Comparison of ENCODE assay signal across 25 cellular contexts in genomic region chr19:47991191-47991808, GRCh38. TPM values are rescaled to one million over a fixed set of nuclear protein-coding genes. Genes with fewer than 3 reads are reported as not detected.
A peak's percentile ranks its signal among the peaks of the same experiment; 100 is the strongest.
DNase-seq lines count a peak whose midpoint lies in the region; ATAC-seq, FAIRE-seq and TF ChIP-seq lines count a peak whose summit lies in the region.
"Had no signal": no experiment of that assay in that cellular context is flagged by ENCODE, and none has a peak within 500 bp of the region (broad histone marks: within the 10 kb centered on the region; RNA-seq: fewer than 3 reads in every experiment).

No MANE protein-coding gene starts in this region.

- H3K9ac ChIP-seq in H1 (replicated peaks in 1 of 4; ENCODE audit: extremely low read depth in 1 of 4, low read depth in 3 of 4, low read length in 3 of 4) (no peak overlapping the region), MM.1S (ENCODE audit: low read length) (no peak overlapping the region)
- H3K9ac ChIP-seq: BLaER1 had no signal

- CTCF ChIA-PET in HEK293 (lab: Yijun Ruan, JAX) = no interaction called here
- CTCF ChIA-PET in H1 (lab: Charles Lee; ENCODE audit: partially characterized antibody) = no interaction called here

- no peak for ATAC-seq in GM18873 (IDR thresholded peaks at IDR 0.05; ENCODE audit: low FRiP score, unreplicated experiment)
- no peak for ATAC-seq in GM18868 (IDR thresholded peaks at IDR 0.05; ENCODE audit: unreplicated experiment)
- ATAC-seq: CD8-positive, alpha-beta T cell; GM12878 had no signal

- H4K8ac ChIP-seq in H1 (ENCODE audit: extremely low read depth, insufficient read depth, low read length) = no peak overlapping the region; the same call in 1 of the 2 replicates

- WGBS in H1 (ENCODE audit: extremely low coverage in 1 of 2, insufficient coverage in 1 of 2, insufficient read length in 1 of 2, insufficient replicate concordance in 2 of 2, low coverage in 1 of 2, low lambda C conversion rate in 2 of 2, missing lambda C conversion rate in 1 of 2), 2 experiments = 75% methylated on average over 10 of the region's 10 CpGs; no CpG with 5 or more reads in 1 of the 2 experiments

- no peak overlapping the region for H2AK5ac ChIP-seq in H1 (ENCODE audit: low read depth, low read length)

- POLR2A ChIA-PET in HEK293 (lab: Yijun Ruan, JAX) = interaction anchor here (0.6 kb wide), 1 partner anchor 14 kb away, joined by 3 read pairs; no protein-coding TSS in a partner anchor
- POLR2A ChIA-PET in H1 (lab: Charles Lee; ENCODE audit: partially characterized antibody) = interaction anchor here (0.7 kb wide), 1 partner anchor 155 kb away, joined by 4 read pairs; no protein-coding TSS in a partner anchor

- no peak overlapping the region for H3K18ac ChIP-seq in H1 (ENCODE audit: extremely low read depth, low read length)

- no peak overlapping the region for H3K56ac ChIP-seq in H1 (replicated peaks; ENCODE audit: insufficient read length, low read depth, low read length)

- no peak for TF ChIP-seq EP300 in H1 (IDR thresholded peaks at IDR 0.05; ENCODE audit: borderline replicate concordance in 1 of 2, low read depth in 2 of 2, low read length in 2 of 2)

- H2BK12ac ChIP-seq in H1 (ENCODE audit: low read depth, low read length) = no peak overlapping the region

- no peak overlapping the region for H2BK5ac ChIP-seq in H1 (ENCODE audit: low read depth, low read length)

- peaks cover 2% of the 10 kb centered on the region; the same call in 1 of the 2 replicates for H3K23me2 ChIP-seq in H1 (ENCODE audit: low read depth, low read length)

- H4K91ac ChIP-seq in H1 (replicated peaks; ENCODE audit: insufficient read length, low read length) = no peak overlapping the region

- TF ChIP-seq RAD21 in H1 (IDR thresholded peaks at IDR 0.05 in 1 of 2, conservative IDR thresholded peaks at IDR 0.05 in 1 of 2; ENCODE audit: low read depth in 2 of 2, low read length in 2 of 2) = no peak

- H3K36me3 ChIP-seq in HEK293 (ENCODE audit: control insufficient read depth in 2 of 2, insufficient read depth in 1 of 2, low read length in 2 of 2) (no peaks in the 10 kb centered on the region), H1 (ENCODE audit: control insufficient read depth in 2 of 4, insufficient read depth in 4 of 4, low read length in 3 of 4) (no peaks in the 10 kb centered on the region), MM.1S (replicated peaks; ENCODE audit: insufficient read depth, low read length) (no peaks in the 10 kb centered on the region)
- H3K36me3 ChIP-seq: BLaER1, HAP-1 had no signal

- H3F3A ChIP-seq in MM.1S (ENCODE audit: insufficient read depth, low read length) = no peaks in the 10 kb centered on the region

- H3K4me3 ChIP-seq in HEK293 (ENCODE audit: low read depth, low read length) = no peak overlapping the region
- H3K4me3 ChIP-seq in NB4 (ENCODE audit: low read depth, low read length) = no peak overlapping the region
- no peak overlapping the region for H3K4me3 ChIP-seq in H1 (ENCODE audit: extremely low read depth in 1 of 4, insufficient read depth in 2 of 4, low read depth in 3 of 4, low read length in 4 of 4)
- H3K4me3 ChIP-seq in MM.1S (ENCODE audit: low read length) = no peak overlapping the region
- H3K4me3 ChIP-seq: BLaER1, GM12878, HAP-1 had no signal

- DNase-seq in Daoy (ENCODE audit: low read depth) = peak; percentile 25
- DNase-seq in NB4 (ENCODE audit: low read depth) = peak; percentile 59
- DNase-seq in H1 (ENCODE audit: low read depth in 1 of 2, low spot score in 2 of 2) = no peak
- DNase-seq in cortex of kidney (lab: John Stamatoyannopoulos, UW) = no peak
- no peak for DNase-seq in MM.1S
- DNase-seq: 8988T; Calu3; CD8-positive, alpha-beta T cell; DMS79 treated with DMSO at 0.1 percent for 48 hours; EL; GOT3; IMR-90; KG1 had no signal

- no peak overlapping the region for H3K23ac ChIP-seq in H1 (ENCODE audit: insufficient read length)

- H2BK15ac ChIP-seq in H1 (ENCODE audit: low read length) = no peak overlapping the region

- TF ChIP-seq CTCF in HEK293 (tag by site-specific recombination; IDR thresholded peaks at IDR 0.05) (no peak), NB4 (IDR thresholded peaks at IDR 0.05; ENCODE audit: low read depth, low read length) (no peak), H1 (IDR thresholded peaks at IDR 0.05; ENCODE audit: control extremely low read depth in 1 of 3, insufficient read depth in 1 of 3, low read depth in 1 of 3, low read length in 3 of 3) (no peak), MM.1S (IDR thresholded peaks at IDR 0.05; ENCODE audit: low read length) (no peak)

- H4K20me1 ChIP-seq in H1 (replicated peaks in 1 of 2; ENCODE audit: control insufficient read depth in 1 of 2, insufficient read depth in 2 of 2, low read length in 2 of 2) = no peaks in the 10 kb centered on the region
- H4K20me1 ChIP-seq in MM.1S (ENCODE audit: insufficient read depth, low read length) = no peaks in the 10 kb centered on the region
- H4K20me1 ChIP-seq: BLaER1 had no signal

- H3K79me1 ChIP-seq in H1 (ENCODE audit: low read depth, low read length) = no peaks in the 10 kb centered on the region

- peak overlapping the region; percentile 76; the same call in 1 of the 2 replicates for H2AFZ ChIP-seq in H1 (ENCODE audit: low read length)
- H2AFZ ChIP-seq in MM.1S (ENCODE audit: low read length) = no peak overlapping the region

- H3K27ac ChIP-seq in HEK293 (ENCODE audit: extremely low read depth, low read depth, low read length) = no peak overlapping the region
- H3K27ac ChIP-seq in H1 (ENCODE audit: low read depth, low read length) = no peak overlapping the region
- H3K27ac ChIP-seq in MM.1S (ENCODE audit: low read length) = no peak overlapping the region
- H3K27ac ChIP-seq: BLaER1, HL-60 had no signal

- H3K79me2 ChIP-seq in H1 (ENCODE audit: control insufficient read depth in 1 of 2, insufficient read depth in 2 of 2, low read length in 2 of 2) (no peaks in the 10 kb centered on the region), MM.1S (ENCODE audit: low read length) (no peaks in the 10 kb centered on the region)

- no peak overlapping the region for H2BK20ac ChIP-seq in H1 (ENCODE audit: low read length)

- TF ChIP-seq POLR2A in NB4 (IDR thresholded peaks at IDR 0.05; ENCODE audit: extremely low read depth, insufficient read length) = no peak
- TF ChIP-seq POLR2A in H1 (IDR thresholded peaks at IDR 0.05; ENCODE audit: control extremely low read depth in 1 of 2, low read depth in 2 of 2, low read length in 2 of 2) = no peak

- H3K4me1 ChIP-seq in HEK293 (ENCODE audit: control insufficient read depth, insufficient read depth, low read length) (peaks cover 18% of the 10 kb centered on the region), H1 (replicated peaks in 1 of 4; ENCODE audit: control insufficient read depth in 3 of 4, insufficient read depth in 4 of 4, low read length in 3 of 4) (no peaks in the 10 kb centered on the region), MM.1S (ENCODE audit: low read length) (no peaks in the 10 kb centered on the region)
- H3K4me1 ChIP-seq: BLaER1, HAP-1 had no signal

- H3K9me2 ChIP-seq in MM.1S (replicated peaks; ENCODE audit: insufficient read depth, low read length) = no peaks in the 10 kb centered on the region

- no peak overlapping the region for H2BK120ac ChIP-seq in H1 (replicated peaks; ENCODE audit: low read depth, low read length)

- FAIRE-seq in H1 (lab: Jason Lieb, UNC) = no peak
- FAIRE-seq: GM12878 had no signal

- H3K27me3 ChIP-seq in H1 (replicated peaks in 1 of 4; ENCODE audit: control insufficient read depth in 3 of 4, extremely low read depth in 1 of 4, insufficient read depth in 3 of 4, low read length in 3 of 4) = no peaks in the 10 kb centered on the region
- H3K27me3 ChIP-seq in MM.1S (replicated peaks; ENCODE audit: insufficient read depth, low read length) = peaks cover 89% of the 10 kb centered on the region
- H3K27me3 ChIP-seq: BLaER1 had no signal

- no peak overlapping the region for H3K4ac ChIP-seq in H1 (replicated peaks; ENCODE audit: insufficient read length, low read depth, low read length)

- no peaks in the 10 kb centered on the region for H3K9me3 ChIP-seq in HEK293 (ENCODE audit: control insufficient read depth, insufficient read depth, low read depth, low read length)
- no peaks in the 10 kb centered on the region for H3K9me3 ChIP-seq in H1 (ENCODE audit: insufficient read depth in 2 of 2, low read depth in 1 of 2, low read length in 1 of 2)
- no peaks in the 10 kb centered on the region for H3K9me3 ChIP-seq in MM.1S (replicated peaks; ENCODE audit: insufficient read depth, low read length)
- H3K9me3 ChIP-seq: BLaER1, HAP-1 had no signal

- H3K4me2 ChIP-seq in H1 (ENCODE audit: insufficient read depth in 1 of 2, low read depth in 2 of 2, low read length in 2 of 2) (no peak overlapping the region), MM.1S (ENCODE audit: low read depth, low read length) (no peak overlapping the region)
- H3K4me2 ChIP-seq: BLaER1 had no signal

- H4K5ac ChIP-seq in H1 (ENCODE audit: insufficient read length, low read depth, low read length) = no peak overlapping the region

- H3K14ac ChIP-seq in H1 (ENCODE audit: insufficient read length) = no peak overlapping the region

RNA-seq across cellular contexts. Expression of gene BSPH1, which starts 0.7 kb away (rescaled TPM):
- not detected in 2 replicates for total RNA-seq in Daoy (2014; rRNA removed; shearing (Covaris generic))
- not detected in 2 replicates for total RNA-seq in H1 (2021; fragmentation: NEBNext Ultra II Directional; extraction: Animal tissue kit (Norgen Biotek cat#: 25700))
- polyA plus RNA-seq in H1 (2011; rRNA removed) = not detected in 2 replicates
- polyA plus RNA-seq in H1 (2011; cell fraction: cytosol; rRNA removed) = not detected
- not detected for polyA plus RNA-seq in H1 (2011; cell fraction: nucleus; rRNA removed)
- not detected in 4 replicates for polyA plus RNA-seq in H1 (2012, experiment 1 of 2)
- not detected for polyA plus RNA-seq in H1 (2012, experiment 2 of 2)
- polyA plus RNA-seq in H1 (2013, experiment 1 of 2) = not detected
- polyA plus RNA-seq in H1 (2013, experiment 2 of 2) = not detected
- not detected in 2 replicates for polyA minus RNA-seq in H1 (2011; rRNA and poly(A)+ RNA removed)
- not detected for polyA minus RNA-seq in H1 (2011; cell fraction: cytosol; rRNA and poly(A)+ RNA removed)
- not detected for polyA minus RNA-seq in H1 (2011; cell fraction: nucleus; rRNA and poly(A)+ RNA removed)
- total RNA-seq: A673; Calu3; CD8-positive, alpha-beta T cell; G401; GM12878; HT1080; IMR-90 had no signal
- polyA plus RNA-seq: AG04450, CD14-positive monocyte, GM12878, IMR-90 had no signal

RNA-seq across cellular contexts. Expression of gene ELSPBP1, which starts 3.1 kb away (rescaled TPM):
- not detected in 2 replicates for total RNA-seq in Daoy (2014; rRNA removed; shearing (Covaris generic))
- total RNA-seq in H1 (2021; fragmentation: NEBNext Ultra II Directional; extraction: Animal tissue kit (Norgen Biotek cat#: 25700)) = not detected in 2 replicates
- polyA plus RNA-seq in H1 (2011; rRNA removed) = not detected in 2 replicates
- polyA plus RNA-seq in H1 (2011; cell fraction: cytosol; rRNA removed) = not detected
- not detected for polyA plus RNA-seq in H1 (2011; cell fraction: nucleus; rRNA removed)
- polyA plus RNA-seq in H1 (2012, experiment 1 of 2) = not detected in 4 replicates
- polyA plus RNA-seq in H1 (2012, experiment 2 of 2) = not detected
- not detected for polyA plus RNA-seq in H1 (2013, experiment 1 of 2)
- not detected for polyA plus RNA-seq in H1 (2013, experiment 2 of 2)
- not detected in 2 replicates for polyA minus RNA-seq in H1 (2011; rRNA and poly(A)+ RNA removed)
- not detected for polyA minus RNA-seq in H1 (2011; cell fraction: cytosol; rRNA and poly(A)+ RNA removed)
- polyA minus RNA-seq in H1 (2011; cell fraction: nucleus; rRNA and poly(A)+ RNA removed) = not detected
- total RNA-seq: Calu3; CD8-positive, alpha-beta T cell; G401; GM12878; HT1080; IMR-90 had no signal
- polyA plus RNA-seq: AG04450, CD14-positive monocyte, GM12878, IMR-90 had no signal

RNA-seq across cellular contexts. Expression of gene CABP5, which starts 52.6 kb away (rescaled TPM):
- total RNA-seq in Daoy (2014; rRNA removed; shearing (Covaris generic)) = not detected in 2 replicates
- total RNA-seq in H1 (2021; fragmentation: NEBNext Ultra II Directional; extraction: Animal tissue kit (Norgen Biotek cat#: 25700)) = not detected in 2 replicates
- not detected in 2 replicates for polyA plus RNA-seq in H1 (2011; rRNA removed)
- not detected for polyA plus RNA-seq in H1 (2011; cell fraction: cytosol; rRNA removed)
- not detected for polyA plus RNA-seq in H1 (2011; cell fraction: nucleus; rRNA removed)
- polyA plus RNA-seq in H1 (2012, experiment 1 of 2) = not detected in 4 replicates
- not detected for polyA plus RNA-seq in H1 (2012, experiment 2 of 2)
- polyA plus RNA-seq in H1 (2013, experiment 1 of 2) = not detected
- polyA plus RNA-seq in H1 (2013, experiment 2 of 2) = 0.04 TPM
- polyA minus RNA-seq in H1 (2011; rRNA and poly(A)+ RNA removed) = not detected in 2 replicates
- not detected for polyA minus RNA-seq in H1 (2011; cell fraction: cytosol; rRNA and poly(A)+ RNA removed)
- not detected for polyA minus RNA-seq in H1 (2011; cell fraction: nucleus; rRNA and poly(A)+ RNA removed)
- total RNA-seq: A673; Calu3; CD8-positive, alpha-beta T cell; G401; GM12878; HT1080; IMR-90 had no signal
- polyA plus RNA-seq: AG04450, GM12878, IMR-90 had no signal

Comparison
In these comparisons a context has a peak if more than half of its experiments do, and no peak if none do; other contexts are left out.
1. DNase-seq: peak in Daoy (single experiment) and NB4 (single experiment); none in H1 (0 of 2), cortex of kidney (single experiment) and MM.1S (single experiment).